19 cellular contexts compared by ENCODE assay signal in genomic region chr7:25091129-25091528, GRCh38.
"Had no signal": no experiment of that assay in that cellular context is flagged by ENCODE, and none has a peak within 500 bp of the region (broad histone marks: within the 10 kb centered on the region; RNA-seq: fewer than 3 reads in every experiment).

No MANE protein-coding gene starts in this region.

- H3K27me3 Mint-ChIP-seq: T-cell had no signal

- H3K27ac Mint-ChIP-seq: activated CD8-positive, alpha-beta T cell treated with anti-CD3 and anti-CD28 coated beads for 36 hours; activated naive CD4-positive, alpha-beta T cell treated with anti-CD3 and anti-CD28 coated beads, Interleukin-2, amount 10 ng/mL, durations not matched to agents 7 days and 5 days; activated naive CD8-positive, alpha-beta T cell treated with anti-CD3 and anti-CD28 coated beads for 36 hours; activated T-cell treated with anti-CD3 and anti-CD28 coated beads, Interleukin-2, amount 50 U/mL, for 72 hours; activated T-helper 2 cell treated with anti-CD3 and anti-CD28 coated beads, Interferon-gamma antibody, Interleukin-2, Interleukin-4, amounts not matched to agents 10 μg/mL and 5 μg/mL and 100 μg/mL, durations not matched to agents 14 hours and 24 hours and 36 hours; IgD-negative memory B cell; T-cell had no signal

- H3K4me3 Mint-ChIP-seq: activated CD8-positive, alpha-beta T cell treated with anti-CD3 and anti-CD28 coated beads for 36 hours; activated naive CD4-positive, alpha-beta T cell treated with anti-CD3 and anti-CD28 coated beads, Interleukin-2, amount 10 ng/mL, durations not matched to agents 7 days and 5 days; activated naive CD8-positive, alpha-beta T cell treated with anti-CD3 and anti-CD28 coated beads for 36 hours; activated T-cell treated with anti-CD3 and anti-CD28 coated beads, Interleukin-2, amount 50 U/mL, for 72 hours; IgD-negative memory B cell; T-cell had no signal

- DNase-seq: activated CD4-positive, alpha-beta T cell treated with anti-CD3 and anti-CD28 coated beads for 4 hours; activated CD4-positive, CD25-positive, alpha-beta regulatory T cell; activated CD8-positive, alpha-beta memory T cell treated with anti-CD3 and anti-CD28 coated beads, Interleukin-2, amount 50 U/mL, for 4 hours; activated CD8-positive, alpha-beta T cell treated with anti-CD3 and anti-CD28 coated beads for 36 hours; activated gamma-delta T cell treated with Interleukin-2 at 50 U/mL for 16 hours; activated naive CD4-positive, alpha-beta T cell treated with anti-CD3 and anti-CD28 coated beads, Interleukin-2, amount 10 ng/mL, durations not matched to agents 7 days and 5 days; activated naive CD8-positive, alpha-beta T cell treated with anti-CD3 and anti-CD28 coated beads for 36 hours; activated T-cell treated with anti-CD3 and anti-CD28 coated beads, Interleukin-2, amount 50 U/mL, for 72 hours; KG1; NCI-H1092; NCI-H1694; NCI-H2029; NCI-H510A treated with DMSO at 0.1 percent for 48 hours; PC-3; SIG-M5; T-cell had no signal

- H3K27ac ChIP-seq: VCaP had no signal

- ATAC-seq: activated CD8-positive, alpha-beta T cell treated with anti-CD3 and anti-CD28 coated beads for 36 hours; activated T-cell treated with anti-CD3 and anti-CD28 coated beads, Interleukin-2, amount 50 U/mL, for 72 hours; PC-3; T-cell had no signal

- H3K36me3 Mint-ChIP-seq: activated naive CD4-positive, alpha-beta T cell treated with anti-CD3 and anti-CD28 coated beads, Interleukin-2, amount 10 ng/mL, durations not matched to agents 7 days and 5 days; activated naive CD8-positive, alpha-beta T cell treated with anti-CD3 and anti-CD28 coated beads for 36 hours; IgD-negative memory B cell; T-cell had no signal

- H3K9me3 Mint-ChIP-seq: activated CD8-positive, alpha-beta T cell treated with anti-CD3 and anti-CD28 coated beads for 36 hours; activated naive CD4-positive, alpha-beta T cell treated with anti-CD3 and anti-CD28 coated beads, Interleukin-2, amount 10 ng/mL, durations not matched to agents 7 days and 5 days; activated naive CD8-positive, alpha-beta T cell treated with anti-CD3 and anti-CD28 coated beads for 36 hours; activated T-cell treated with anti-CD3 and anti-CD28 coated beads, Interleukin-2, amount 50 U/mL, for 72 hours; activated T-helper 2 cell treated with anti-CD3 and anti-CD28 coated beads, Interferon-gamma antibody, Interleukin-2, Interleukin-4, amounts not matched to agents 10 μg/mL and 5 μg/mL and 100 μg/mL, durations not matched to agents 14 hours and 24 hours and 36 hours; IgD-negative memory B cell; T-cell had no signal
